In the genomic region with DNA sequence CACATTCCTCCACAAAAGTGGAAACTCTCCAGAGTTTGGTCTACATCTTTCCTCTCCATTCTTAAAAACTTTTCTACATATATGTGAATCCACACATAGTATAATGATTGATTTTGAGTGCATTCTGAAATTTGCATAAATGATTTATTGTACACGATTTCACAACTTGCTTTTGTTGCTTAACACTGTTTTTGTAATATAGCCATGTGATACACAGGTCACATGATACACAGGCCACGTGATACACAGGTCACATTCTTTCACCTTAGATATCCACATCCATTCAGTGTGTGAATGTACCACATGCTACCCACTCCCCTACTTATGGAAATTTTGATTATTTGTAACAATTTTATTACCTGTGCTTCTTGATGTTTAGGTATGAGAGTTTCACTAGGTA, we compare ENCODE assay signal across 2 cellular contexts.
TF ChIP-seq lines count a peak whose summit lies in the region.

No MANE protein-coding gene starts in this region.

TF ChIP-seq in SK-N-SH treated with all-trans-retinoic acid at 6 μM for 48 hours, 23 proteins besides CTCF, POLR2A, EP300 and RAD21 (continued from another document):
- TF ChIP-seq, protein P1, sequence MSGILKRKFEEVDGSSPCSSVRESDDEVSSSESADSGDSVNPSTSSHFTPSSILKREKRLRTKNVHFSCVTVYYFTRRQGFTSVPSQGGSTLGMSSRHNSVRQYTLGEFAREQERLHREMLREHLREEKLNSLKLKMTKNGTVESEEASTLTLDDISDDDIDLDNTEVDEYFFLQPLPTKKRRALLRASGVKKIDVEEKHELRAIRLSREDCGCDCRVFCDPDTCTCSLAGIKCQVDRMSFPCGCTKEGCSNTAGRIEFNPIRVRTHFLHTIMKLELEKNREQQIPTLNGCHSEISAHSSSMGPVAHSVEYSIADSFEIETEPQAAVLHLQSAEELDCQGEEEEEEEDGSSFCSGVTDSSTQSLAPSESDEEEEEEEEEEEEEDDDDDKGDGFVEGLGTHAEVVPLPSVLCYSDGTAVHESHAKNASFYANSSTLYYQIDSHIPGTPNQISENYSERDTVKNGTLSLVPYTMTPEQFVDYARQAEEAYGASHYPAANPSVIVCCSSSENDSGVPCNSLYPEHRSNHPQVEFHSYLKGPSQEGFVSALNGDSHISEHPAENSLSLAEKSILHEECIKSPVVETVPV (CRISPR knock-in tag; IDR thresholded peaks at IDR 0.05), result no peak
- TF ChIP-seq PPARA (CRISPR knock-in tag; IDR thresholded peaks at IDR 0.05; ENCODE audit: borderline replicate concordance) (no peak), OSR1 (CRISPR knock-in tag; IDR thresholded peaks at IDR 0.05) (no peak), ZC3H10 (CRISPR knock-in tag; IDR thresholded peaks at IDR 0.05) (no peak), CSDC2 (CRISPR knock-in tag; IDR thresholded peaks at IDR 0.05) (no peak), ZNF70 (CRISPR knock-in tag; IDR thresholded peaks at IDR 0.05) (no peak)
- TF ChIP-seq, protein P2, sequence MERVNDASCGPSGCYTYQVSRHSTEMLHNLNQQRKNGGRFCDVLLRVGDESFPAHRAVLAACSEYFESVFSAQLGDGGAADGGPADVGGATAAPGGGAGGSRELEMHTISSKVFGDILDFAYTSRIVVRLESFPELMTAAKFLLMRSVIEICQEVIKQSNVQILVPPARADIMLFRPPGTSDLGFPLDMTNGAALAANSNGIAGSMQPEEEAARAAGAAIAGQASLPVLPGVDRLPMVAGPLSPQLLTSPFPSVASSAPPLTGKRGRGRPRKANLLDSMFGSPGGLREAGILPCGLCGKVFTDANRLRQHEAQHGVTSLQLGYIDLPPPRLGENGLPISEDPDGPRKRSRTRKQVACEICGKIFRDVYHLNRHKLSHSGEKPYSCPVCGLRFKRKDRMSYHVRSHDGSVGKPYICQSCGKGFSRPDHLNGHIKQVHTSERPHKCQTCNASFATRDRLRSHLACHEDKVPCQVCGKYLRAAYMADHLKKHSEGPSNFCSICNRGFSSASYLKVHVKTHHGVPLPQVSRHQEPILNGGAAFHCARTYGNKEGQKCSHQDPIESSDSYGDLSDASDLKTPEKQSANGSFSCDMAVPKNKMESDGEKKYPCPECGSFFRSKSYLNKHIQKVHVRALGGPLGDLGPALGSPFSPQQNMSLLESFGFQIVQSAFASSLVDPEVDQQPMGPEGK (CRISPR knock-in tag; IDR thresholded peaks at IDR 0.05; ENCODE audit: borderline replicate concordance), result no peak

TF ChIP-seq in GM23338, 12 proteins besides CTCF, POLR2A, EP300 and RAD21 (continued from another document):
- TF ChIP-seq, protein P3, sequence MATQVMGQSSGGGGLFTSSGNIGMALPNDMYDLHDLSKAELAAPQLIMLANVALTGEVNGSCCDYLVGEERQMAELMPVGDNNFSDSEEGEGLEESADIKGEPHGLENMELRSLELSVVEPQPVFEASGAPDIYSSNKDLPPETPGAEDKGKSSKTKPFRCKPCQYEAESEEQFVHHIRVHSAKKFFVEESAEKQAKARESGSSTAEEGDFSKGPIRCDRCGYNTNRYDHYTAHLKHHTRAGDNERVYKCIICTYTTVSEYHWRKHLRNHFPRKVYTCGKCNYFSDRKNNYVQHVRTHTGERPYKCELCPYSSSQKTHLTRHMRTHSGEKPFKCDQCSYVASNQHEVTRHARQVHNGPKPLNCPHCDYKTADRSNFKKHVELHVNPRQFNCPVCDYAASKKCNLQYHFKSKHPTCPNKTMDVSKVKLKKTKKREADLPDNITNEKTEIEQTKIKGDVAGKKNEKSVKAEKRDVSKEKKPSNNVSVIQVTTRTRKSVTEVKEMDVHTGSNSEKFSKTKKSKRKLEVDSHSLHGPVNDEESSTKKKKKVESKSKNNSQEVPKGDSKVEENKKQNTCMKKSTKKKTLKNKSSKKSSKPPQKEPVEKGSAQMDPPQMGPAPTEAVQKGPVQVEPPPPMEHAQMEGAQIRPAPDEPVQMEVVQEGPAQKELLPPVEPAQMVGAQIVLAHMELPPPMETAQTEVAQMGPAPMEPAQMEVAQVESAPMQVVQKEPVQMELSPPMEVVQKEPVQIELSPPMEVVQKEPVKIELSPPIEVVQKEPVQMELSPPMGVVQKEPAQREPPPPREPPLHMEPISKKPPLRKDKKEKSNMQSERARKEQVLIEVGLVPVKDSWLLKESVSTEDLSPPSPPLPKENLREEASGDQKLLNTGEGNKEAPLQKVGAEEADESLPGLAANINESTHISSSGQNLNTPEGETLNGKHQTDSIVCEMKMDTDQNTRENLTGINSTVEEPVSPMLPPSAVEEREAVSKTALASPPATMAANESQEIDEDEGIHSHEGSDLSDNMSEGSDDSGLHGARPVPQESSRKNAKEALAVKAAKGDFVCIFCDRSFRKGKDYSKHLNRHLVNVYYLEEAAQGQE (IDR thresholded peaks at IDR 0.05; ENCODE audit: unreplicated experiment), result no peak
- TF ChIP-seq, protein P4, sequence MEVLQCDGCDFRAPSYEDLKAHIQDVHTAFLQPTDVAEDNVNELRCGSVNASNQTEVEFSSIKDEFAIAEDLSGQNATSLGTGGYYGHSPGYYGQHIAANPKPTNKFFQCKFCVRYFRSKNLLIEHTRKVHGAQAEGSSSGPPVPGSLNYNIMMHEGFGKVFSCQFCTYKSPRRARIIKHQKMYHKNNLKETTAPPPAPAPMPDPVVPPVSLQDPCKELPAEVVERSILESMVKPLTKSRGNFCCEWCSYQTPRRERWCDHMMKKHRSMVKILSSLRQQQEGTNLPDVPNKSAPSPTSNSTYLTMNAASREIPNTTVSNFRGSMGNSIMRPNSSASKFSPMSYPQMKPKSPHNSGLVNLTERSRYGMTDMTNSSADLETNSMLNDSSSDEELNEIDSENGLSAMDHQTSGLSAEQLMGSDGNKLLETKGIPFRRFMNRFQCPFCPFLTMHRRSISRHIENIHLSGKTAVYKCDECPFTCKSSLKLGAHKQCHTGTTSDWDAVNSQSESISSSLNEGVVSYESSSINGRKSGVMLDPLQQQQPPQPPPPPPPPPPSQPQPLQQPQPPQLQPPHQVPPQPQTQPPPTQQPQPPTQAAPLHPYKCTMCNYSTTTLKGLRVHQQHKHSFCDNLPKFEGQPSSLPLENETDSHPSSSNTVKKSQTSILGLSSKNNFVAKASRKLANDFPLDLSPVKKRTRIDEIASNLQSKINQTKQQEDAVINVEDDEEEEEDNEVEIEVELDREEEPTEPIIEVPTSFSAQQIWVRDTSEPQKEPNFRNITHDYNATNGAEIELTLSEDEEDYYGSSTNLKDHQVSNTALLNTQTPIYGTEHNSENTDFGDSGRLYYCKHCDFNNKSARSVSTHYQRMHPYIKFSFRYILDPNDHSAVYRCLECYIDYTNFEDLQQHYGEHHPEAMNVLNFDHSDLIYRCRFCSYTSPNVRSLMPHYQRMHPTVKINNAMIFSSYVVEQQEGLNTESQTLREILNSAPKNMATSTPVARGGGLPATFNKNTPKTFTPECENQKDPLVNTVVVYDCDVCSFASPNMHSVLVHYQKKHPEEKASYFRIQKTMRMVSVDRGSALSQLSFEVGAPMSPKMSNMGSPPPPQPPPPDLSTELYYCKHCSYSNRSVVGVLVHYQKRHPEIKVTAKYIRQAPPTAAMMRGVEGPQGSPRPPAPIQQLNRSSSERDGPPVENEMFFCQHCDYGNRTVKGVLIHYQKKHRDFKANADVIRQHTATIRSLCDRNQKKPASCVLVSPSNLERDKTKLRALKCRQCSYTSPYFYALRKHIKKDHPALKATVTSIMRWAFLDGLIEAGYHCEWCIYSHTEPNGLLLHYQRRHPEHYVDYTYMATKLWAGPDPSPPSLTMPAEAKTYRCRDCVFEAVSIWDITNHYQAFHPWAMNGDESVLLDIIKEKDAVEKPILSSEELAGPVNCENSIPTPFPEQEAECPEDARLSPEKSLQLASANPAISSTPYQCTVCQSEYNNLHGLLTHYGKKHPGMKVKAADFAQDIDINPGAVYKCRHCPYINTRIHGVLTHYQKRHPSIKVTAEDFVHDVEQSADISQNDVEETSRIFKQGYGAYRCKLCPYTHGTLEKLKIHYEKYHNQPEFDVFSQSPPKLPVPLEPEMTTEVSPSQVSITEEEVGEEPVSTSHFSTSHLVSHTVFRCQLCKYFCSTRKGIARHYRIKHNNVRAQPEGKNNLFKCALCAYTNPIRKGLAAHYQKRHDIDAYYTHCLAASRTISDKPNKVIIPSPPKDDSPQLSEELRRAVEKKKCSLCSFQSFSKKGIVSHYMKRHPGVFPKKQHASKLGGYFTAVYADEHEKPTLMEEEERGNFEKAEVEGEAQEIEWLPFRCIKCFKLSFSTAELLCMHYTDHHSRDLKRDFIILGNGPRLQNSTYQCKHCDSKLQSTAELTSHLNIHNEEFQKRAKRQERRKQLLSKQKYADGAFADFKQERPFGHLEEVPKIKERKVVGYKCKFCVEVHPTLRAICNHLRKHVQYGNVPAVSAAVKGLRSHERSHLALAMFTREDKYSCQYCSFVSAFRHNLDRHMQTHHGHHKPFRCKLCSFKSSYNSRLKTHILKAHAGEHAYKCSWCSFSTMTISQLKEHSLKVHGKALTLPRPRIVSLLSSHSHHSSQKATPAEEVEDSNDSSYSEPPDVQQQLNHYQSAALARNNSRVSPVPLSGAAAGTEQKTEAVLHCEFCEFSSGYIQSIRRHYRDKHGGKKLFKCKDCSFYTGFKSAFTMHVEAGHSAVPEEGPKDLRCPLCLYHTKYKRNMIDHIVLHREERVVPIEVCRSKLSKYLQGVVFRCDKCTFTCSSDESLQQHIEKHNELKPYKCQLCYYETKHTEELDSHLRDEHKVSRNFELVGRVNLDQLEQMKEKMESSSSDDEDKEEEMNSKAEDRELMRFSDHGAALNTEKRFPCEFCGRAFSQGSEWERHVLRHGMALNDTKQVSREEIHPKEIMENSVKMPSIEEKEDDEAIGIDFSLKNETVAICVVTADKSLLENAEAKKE (CRISPR knock-in tag; IDR thresholded peaks at IDR 0.05), result no peak
- TF ChIP-seq ZNF331 (CRISPR knock-in tag; IDR thresholded peaks at IDR 0.05; ENCODE audit: low read depth) (no peak), NANOG (IDR thresholded peaks at IDR 0.05; ENCODE audit: borderline replicate concordance) (no peak), POLR2AphosphoS5 (IDR thresholded peaks at IDR 0.05; ENCODE audit: low read depth) (no peak), EZH2 (IDR thresholded peaks at IDR 0.05; ENCODE audit: low read depth, unreplicated experiment) (no peak), CREB1 (CRISPR knock-in tag; IDR thresholded peaks at IDR 0.05; ENCODE audit: low read depth) (no peak), ZNF114 (CRISPR knock-in tag; IDR thresholded peaks at IDR 0.05) (no peak), JUNB (IDR thresholded peaks at IDR 0.05; ENCODE audit: unreplicated experiment) (no peak), EZH2phosphoT487 (IDR thresholded peaks at IDR 0.05; ENCODE audit: unreplicated experiment) (no peak)
- TF ChIP-seq, protein P5, sequence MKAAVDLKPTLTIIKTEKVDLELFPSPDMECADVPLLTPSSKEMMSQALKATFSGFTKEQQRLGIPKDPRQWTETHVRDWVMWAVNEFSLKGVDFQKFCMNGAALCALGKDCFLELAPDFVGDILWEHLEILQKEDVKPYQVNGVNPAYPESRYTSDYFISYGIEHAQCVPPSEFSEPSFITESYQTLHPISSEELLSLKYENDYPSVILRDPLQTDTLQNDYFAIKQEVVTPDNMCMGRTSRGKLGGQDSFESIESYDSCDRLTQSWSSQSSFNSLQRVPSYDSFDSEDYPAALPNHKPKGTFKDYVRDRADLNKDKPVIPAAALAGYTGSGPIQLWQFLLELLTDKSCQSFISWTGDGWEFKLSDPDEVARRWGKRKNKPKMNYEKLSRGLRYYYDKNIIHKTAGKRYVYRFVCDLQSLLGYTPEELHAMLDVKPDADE (IDR thresholded peaks at IDR 0.05), result no peak
